ENCODE assay signal across 23 cellular contexts in the genomic region with DNA sequence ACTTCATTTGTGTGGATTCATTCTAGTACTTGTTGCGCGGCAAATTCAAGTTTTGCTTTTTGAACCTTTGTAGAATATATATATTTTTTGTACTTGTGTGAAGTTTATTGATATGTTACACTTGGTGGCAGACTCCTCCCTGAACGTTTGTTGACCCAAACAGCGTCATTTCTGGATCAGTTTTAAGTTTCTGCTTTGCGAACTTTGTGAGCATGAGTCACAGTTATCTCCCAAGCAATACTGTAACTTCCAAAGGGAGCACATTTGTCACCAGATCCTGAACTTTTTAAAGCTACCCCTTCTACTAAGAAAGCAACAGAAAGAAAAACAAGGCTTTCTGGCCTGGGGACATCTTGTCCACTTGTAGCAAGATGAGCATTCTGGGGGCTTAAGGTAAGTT.
DNase-seq lines count a peak whose midpoint lies in the region; ATAC-seq and TF ChIP-seq lines count a peak whose summit lies in the region.
"Had no signal": no experiment of that assay in that cellular context is flagged by ENCODE, and none has a peak within 500 bp of the region (broad histone marks: within the 10 kb centered on the region; RNA-seq: fewer than 3 reads in every experiment).

No MANE protein-coding gene starts in this region.

- H2AFZ ChIP-seq in GM23248 (no peak overlapping the region), smooth muscle cell (ENCODE audit: low read depth) (no peak overlapping the region)
- H2AFZ ChIP-seq: PC-9 had no signal

- H3K9ac ChIP-seq in BLaER1 = no peak overlapping the region
- H3K9ac ChIP-seq in GM23248 = no peak overlapping the region
- H3K9ac ChIP-seq in smooth muscle cell (ENCODE audit: low read depth) = no peak overlapping the region

- H3F3A ChIP-seq in GM23248 (ENCODE audit: insufficient read depth) = no peaks in the 10 kb centered on the region
- no peaks in the 10 kb centered on the region for H3F3A ChIP-seq in smooth muscle cell (ENCODE audit: low read depth)

- intact Hi-C loops in sciatic nerve (cut with DNase I) = no loop called here

- peak overlapping the region; percentile 63 for H3K4me2 ChIP-seq in BLaER1
- no peak overlapping the region for H3K4me2 ChIP-seq in GM23248 (ENCODE audit: unreplicated experiment)
- no peak overlapping the region for H3K4me2 ChIP-seq in smooth muscle cell
- H3K4me2 ChIP-seq: A549, PC-9 had no signal

- H3K27ac ChIP-seq in BLaER1 (0 out of 2 replicates have a peak overlapping the region, but pooled peaks have one; percentile 5), GM23248 (0 out of 2 replicates have a peak overlapping the region, but pooled peaks have one; percentile 12), brain microvascular endothelial cell (peak overlapping the region; percentile 55), smooth muscle cell (ENCODE audit: low read depth) (no peak overlapping the region)
- H3K27ac ChIP-seq: A549, PC-9, RWPE1 had no signal

- WGBS in GM23248 (ENCODE audit: low coverage in 1 of 2, low lambda C conversion rate in 2 of 2, missing lambda C conversion rate in 2 of 2), 2 experiments = 40 to 45% methylated on average over 5 of the region's 5 CpGs
- 60% methylated on average over 5 of the region's 5 CpGs for WGBS in smooth muscle cell (ENCODE audit: low lambda C conversion rate)

- H3K9me2 ChIP-seq in GM23248 (ENCODE audit: insufficient read depth) = no peaks in the 10 kb centered on the region

- H3K4me1 ChIP-seq in BLaER1 (peaks cover 34% of the 10 kb centered on the region), GM23248 (ENCODE audit: insufficient read depth) (no peaks in the 10 kb centered on the region), smooth muscle cell (ENCODE audit: low read depth) (no peaks in the 10 kb centered on the region)
- H3K4me1 ChIP-seq: A549 had no signal

- no peak overlapping the region for H3K4me3 ChIP-seq in BLaER1
- H3K4me3 ChIP-seq in GM23248 = no peak overlapping the region
- H3K4me3 ChIP-seq in brain microvascular endothelial cell (ENCODE audit: low read depth, low read length) = no peak overlapping the region
- H3K4me3 ChIP-seq in fibroblast of villous mesenchyme (ENCODE audit: low read depth, low read length) = no peak overlapping the region
- no peak overlapping the region for H3K4me3 ChIP-seq in smooth muscle cell
- H3K4me3 ChIP-seq: A549, K562, PC-9 had no signal

- H3K79me2 ChIP-seq in GM23248 (ENCODE audit: insufficient read depth) = no peaks in the 10 kb centered on the region
- no peaks in the 10 kb centered on the region for H3K79me2 ChIP-seq in smooth muscle cell (ENCODE audit: low read depth)

- H3K36me3 ChIP-seq in BLaER1 (no peaks in the 10 kb centered on the region), GM23248 (ENCODE audit: low read depth) (no peaks in the 10 kb centered on the region), brain microvascular endothelial cell (replicated peaks) (no peaks in the 10 kb centered on the region), smooth muscle cell (ENCODE audit: low read depth) (no peaks in the 10 kb centered on the region)

- DNase-seq in GM23248 (peak; percentile 8), brain microvascular endothelial cell (no peak), fibroblast of villous mesenchyme (ENCODE audit: low read depth) (peak; percentile 2), sciatic nerve (ENCODE audit: low spot score) (no peak), smooth muscle cell (lab: John Stamatoyannopoulos, UW; ENCODE audit: unreplicated experiment) (no peak), SW 1271 (lab: John Stamatoyannopoulos, UW) (no peak)
- DNase-seq in activated CD4-positive, CD25-positive, alpha-beta regulatory T cell (lab: John Stamatoyannopoulos, UW) = no peak
- DNase-seq: AML-193; Calu3; CD8-positive, alpha-beta memory T cell; DMS79 treated with DMSO at 0.1 percent for 48 hours; NCI-H1048; NCI-H1417; NCI-H1694; NCI-H2029 treated with DMSO at 0.1 percent for 48 hours; NCI-H446 treated with DMSO at 0.1 percent for 48 hours; NCI-H526; NK-92 treated with Interleukin-12 subunit alpha and Interleukin-12 subunit beta, amount 100 ng/mL, for 24 hours; PC-9 had no signal

- H3K9me3 ChIP-seq in BLaER1 (no peaks in the 10 kb centered on the region), GM23248 (ENCODE audit: low read depth) (no peaks in the 10 kb centered on the region), smooth muscle cell (replicated peaks; ENCODE audit: low read depth) (no peaks in the 10 kb centered on the region)
- H3K9me3 ChIP-seq: A549 had no signal

- no peaks in the 10 kb centered on the region for H3K27me3 ChIP-seq in BLaER1
- H3K27me3 ChIP-seq in GM23248 (replicated peaks; ENCODE audit: insufficient read depth) = no peaks in the 10 kb centered on the region
- no peaks in the 10 kb centered on the region for H3K27me3 ChIP-seq in brain microvascular endothelial cell (replicated peaks)
- no peaks in the 10 kb centered on the region for H3K27me3 ChIP-seq in smooth muscle cell (ENCODE audit: low read depth)

- no peak for TF ChIP-seq CTCF in brain microvascular endothelial cell (IDR thresholded peaks at IDR 0.05; ENCODE audit: low read depth, low read length, missing control alignments)
- no peak for TF ChIP-seq CTCF in fibroblast of villous mesenchyme (IDR thresholded peaks at IDR 0.05; ENCODE audit: insufficient read depth, low read depth, low read length)
- no peak for TF ChIP-seq CTCF in smooth muscle cell (IDR thresholded peaks at IDR 0.05; ENCODE audit: borderline replicate concordance, insufficient read depth, poor library complexity, severe bottlenecking)

- ATAC-seq in sciatic nerve = no peak
- ATAC-seq: K562 had no signal

- in situ Hi-C loops in GM23248 (cut with MboI) (no loop called here), brain microvascular endothelial cell (cut with HindIII; ENCODE audit: low pct_ligation_motif_present, low sequenced_read_pairs) (no loop called here)

- H4K20me1 ChIP-seq in BLaER1 (no peaks in the 10 kb centered on the region), GM23248 (ENCODE audit: insufficient read depth) (no peaks in the 10 kb centered on the region), smooth muscle cell (ENCODE audit: low read depth) (no peaks in the 10 kb centered on the region)

Comparison
In these comparisons a context has a peak if more than half of its experiments do, and no peak if none do; other contexts are left out.
1. DNase-seq: peak in GM23248 (single experiment) and fibroblast of villous mesenchyme (single experiment); none in brain microvascular endothelial cell (single experiment), activated CD4-positive, CD25-positive, alpha-beta regulatory T cell (0 of 4), sciatic nerve (single experiment), smooth muscle cell (single experiment) and SW 1271 (0 of 2).